10 cellular contexts compared by ENCODE assay signal in genomic region chr3:63910873-63911272, GRCh38. TPM values are rescaled to one million over a fixed set of nuclear protein-coding genes. Genes with fewer than 3 reads are reported as not detected.
DNase-seq lines count a peak whose midpoint lies in the region; ATAC-seq lines count a peak whose summit lies in the region.
"Had no signal": no experiment of that assay in that cellular context is flagged by ENCODE, and none has a peak within 500 bp of the region (broad histone marks: within the 10 kb centered on the region; RNA-seq: fewer than 3 reads in every experiment).

No MANE protein-coding gene starts in this region.

- no peaks in the 10 kb centered on the region for H3K27me3 Mint-ChIP-seq in activated T-cell treated with anti-CD3 and anti-CD28 coated beads, Interleukin-2, amount 50 U/mL, for 4 hours (ENCODE audit: low read depth)
- no peaks in the 10 kb centered on the region for H3K27me3 Mint-ChIP-seq in T-helper 1 cell treated with Interleukin-12 subunit alpha and Interleukin-12 subunit beta and Interleukin-4 antibody, amounts not matched to agents 30 μg/mL and 1 μg/mL, for 36 hours (ENCODE audit: low read depth)

- H3K9me3 ChIP-seq in subcutaneous abdominal adipose tissue (ENCODE audit: control insufficient read depth in 5 of 5, low read length in 5 of 5): no peaks in the 10 kb centered on the region

- H3K4me3 Mint-ChIP-seq in activated T-cell treated with anti-CD3 and anti-CD28 coated beads, Interleukin-2, amount 50 U/mL, for 4 hours: peak overlapping the region; percentile 82
- peak overlapping the region; percentile 80 for H3K4me3 Mint-ChIP-seq in T-helper 1 cell treated with Interleukin-12 subunit alpha and Interleukin-12 subunit beta and Interleukin-4 antibody, amounts not matched to agents 30 μg/mL and 1 μg/mL, for 36 hours

- no peaks in the 10 kb centered on the region for H3K36me3 Mint-ChIP-seq in activated T-cell treated with anti-CD3 and anti-CD28 coated beads, Interleukin-2, amount 50 U/mL, for 4 hours (ENCODE audit: insufficient read depth)
- H3K36me3 Mint-ChIP-seq in T-helper 1 cell treated with Interleukin-12 subunit alpha and Interleukin-12 subunit beta and Interleukin-4 antibody, amounts not matched to agents 30 μg/mL and 1 μg/mL, for 36 hours (ENCODE audit: low read depth): peaks cover 16% of the 10 kb centered on the region

- H3K4me1 ChIP-seq in subcutaneous abdominal adipose tissue (ENCODE audit: control insufficient read depth in 5 of 5, insufficient read depth in 5 of 5, low read length in 5 of 5): peaks cover 0 to 33% (median 26%) of the 10 kb centered on the region in 5 donors

- peaks cover 41% of the 10 kb centered on the region for H3K4me1 Mint-ChIP-seq in activated T-cell treated with anti-CD3 and anti-CD28 coated beads, Interleukin-2, amount 50 U/mL, for 4 hours (ENCODE audit: low read depth)
- peaks cover 26% of the 10 kb centered on the region for H3K4me1 Mint-ChIP-seq in T-helper 1 cell treated with Interleukin-12 subunit alpha and Interleukin-12 subunit beta and Interleukin-4 antibody, amounts not matched to agents 30 μg/mL and 1 μg/mL, for 36 hours (ENCODE audit: low read depth)

- H3K27me3 ChIP-seq in subcutaneous abdominal adipose tissue (ENCODE audit: control insufficient read depth in 5 of 5, insufficient read depth in 4 of 5, low read length in 5 of 5): no peaks in the 10 kb centered on the region

- peak overlapping the region in 4 of 5 donors; percentile 60 to 81 (median 74) for H3K4me3 ChIP-seq in subcutaneous abdominal adipose tissue (ENCODE audit: low read depth in 1 of 5, low read length in 5 of 5)

- ATAC-seq in activated T-cell treated with anti-CD3 and anti-CD28 coated beads, Interleukin-2, amount 50 U/mL, for 4 hours: peak in 1 of 2 donors; percentile 15
- no peak for ATAC-seq in HG03159 (IDR thresholded peaks at IDR 0.05; ENCODE audit: unreplicated experiment)
- ATAC-seq in HG03439 (IDR thresholded peaks at IDR 0.05; ENCODE audit: unreplicated experiment): no peak
- ATAC-seq in HG03432 (IDR thresholded peaks at IDR 0.05; ENCODE audit: unreplicated experiment): no peak

- peak overlapping the region in 2 of 5 donors; percentile 75 to 77 for H3K9ac ChIP-seq in subcutaneous abdominal adipose tissue (ENCODE audit: low read length in 5 of 5)

- H3K36me3 ChIP-seq in subcutaneous abdominal adipose tissue (ENCODE audit: control insufficient read depth in 5 of 5, insufficient read depth in 5 of 5, low read length in 5 of 5): peaks cover under 1 to 7% (median 2%) of the 10 kb centered on the region in 5 donors

- no peak for DNase-seq in activated T-cell treated with anti-CD3 and anti-CD28 coated beads, Interleukin-2, amount 50 U/mL, for 4 hours
- DNase-seq in activated T-cell treated with anti-CD3 and anti-CD28 coated beads for 4 hours: no peak
- peak; percentile 18 for DNase-seq in germinal center (ENCODE audit: low spot score)

- peak overlapping the region; percentile 95 for H3K27ac Mint-ChIP-seq in T-helper 1 cell treated with Interleukin-12 subunit alpha and Interleukin-12 subunit beta and Interleukin-4 antibody, amounts not matched to agents 30 μg/mL and 1 μg/mL, for 36 hours

- H3K9me3 Mint-ChIP-seq in activated T-cell treated with anti-CD3 and anti-CD28 coated beads, Interleukin-2, amount 50 U/mL, for 4 hours: no peaks in the 10 kb centered on the region
- H3K9me3 Mint-ChIP-seq in T-helper 1 cell treated with Interleukin-12 subunit alpha and Interleukin-12 subunit beta and Interleukin-4 antibody, amounts not matched to agents 30 μg/mL and 1 μg/mL, for 36 hours: no peaks in the 10 kb centered on the region

- peak overlapping the region; percentile 89 for H3K27ac ChIP-seq in subcutaneous abdominal adipose tissue (ENCODE audit: low read depth, low read length)

RNA-seq across cellular contexts. Expression of gene SCAANT1, which starts 1.3 kb away (rescaled TPM):
- total RNA-seq in activated T-cell treated with anti-CD3 and anti-CD28 coated beads, Interleukin-2, amount 50 U/mL, for 4 hours: not detected
- total RNA-seq: mononuclear cell, SK-MEL-5 had no signal

RNA-seq across cellular contexts. Expression of gene ATXN7, which starts 47.2 kb away (rescaled TPM):
- 10 to 100 TPM; 19.9 to 26.7 (median 23.7) TPM for total RNA-seq in activated T-cell treated with anti-CD3 and anti-CD28 coated beads, Interleukin-2, amount 50 U/mL, for 4 hours

RNA-seq across cellular contexts. Expression of gene THOC7, which starts 47.3 kb away (rescaled TPM):
- total RNA-seq in activated T-cell treated with anti-CD3 and anti-CD28 coated beads, Interleukin-2, amount 50 U/mL, for 4 hours: 10 to 100 TPM; 70.5 to 80.3 (median 74.5) TPM
